9 cellular contexts compared by ENCODE assay signal in the genomic region with DNA sequence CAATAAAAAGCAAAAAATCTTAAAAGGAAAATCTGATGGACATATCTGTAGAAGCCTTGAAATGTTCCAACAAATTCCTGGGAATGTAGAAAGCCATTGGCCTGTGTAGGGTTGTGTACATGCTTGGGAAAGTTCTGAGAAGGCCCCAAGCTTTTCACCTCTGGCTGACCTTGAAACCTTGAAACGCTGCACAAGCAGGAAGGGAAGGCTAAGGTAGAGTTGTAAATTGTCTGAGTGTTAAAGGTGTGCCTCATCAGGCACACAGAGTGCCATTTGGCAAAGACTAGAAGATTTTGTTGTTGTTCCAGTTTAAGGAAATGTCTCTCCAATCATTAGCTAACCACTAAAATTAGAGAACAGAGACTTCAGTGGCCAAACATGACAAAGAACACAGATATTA. TPM values are rescaled to one million over a fixed set of nuclear protein-coding genes. Genes with fewer than 3 reads are reported as not detected.
"Had no signal": no experiment of that assay in that cellular context is flagged by ENCODE, and none has a peak within 500 bp of the region (broad histone marks: within the 10 kb centered on the region; RNA-seq: fewer than 3 reads in every experiment).

No MANE protein-coding gene starts in this region.

- DNase-seq: H9, HCEC 1CT, HFFc6, KG1 had no signal

- ATAC-seq: GM23338, HepG2 had no signal

- H3K27ac ChIP-seq: HL-60 had no signal

- H3K4me3 ChIP-seq: GM23338 had no signal

RNA-seq across cellular contexts. Expression of a gene that starts 10.4 kb away (rescaled TPM):
- total RNA-seq: GM23338, H1, HepG2, HFFc6, HT1080 had no signal
